ENCODE assay signal across 20 cellular contexts in the genomic region with DNA sequence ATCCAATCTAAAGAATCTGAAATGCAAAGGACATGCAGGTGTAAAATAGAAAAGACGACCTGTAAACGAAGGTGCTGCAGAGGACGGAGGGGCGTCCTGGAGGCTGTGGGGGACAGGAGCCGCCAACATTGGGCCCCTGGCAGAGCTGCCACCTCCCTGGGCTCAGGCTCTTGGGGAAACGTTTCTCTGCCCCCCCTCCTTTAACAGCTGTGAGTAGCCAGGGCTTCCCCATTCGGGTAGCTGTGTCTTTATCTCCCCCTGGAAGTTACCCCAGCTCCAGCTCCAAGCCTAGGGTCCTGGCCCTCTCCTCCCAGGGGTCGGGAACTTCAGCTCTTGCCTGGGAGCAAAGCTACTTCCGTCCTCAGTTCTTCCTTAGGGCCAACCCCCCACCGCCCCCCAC. TPM values are rescaled to one million over a fixed set of nuclear protein-coding genes. Genes with fewer than 3 reads are reported as not detected.
DNase-seq lines count a peak whose midpoint lies in the region; TF ChIP-seq lines count a peak whose summit lies in the region.
"Had no signal": no experiment of that assay in that cellular context is flagged by ENCODE, and none has a peak within 500 bp of the region (broad histone marks: within the 10 kb centered on the region; RNA-seq: fewer than 3 reads in every experiment).

No MANE protein-coding gene starts in this region.

- no peak for DNase-seq in activated CD4-positive, alpha-beta memory T cell treated with anti-CD3 and anti-CD28 coated beads for 36 hours
- no peak for DNase-seq in activated CD4-positive, alpha-beta memory T cell treated with anti-CD3 and anti-CD28 coated beads, Interleukin-2, amount 10 ng/mL, durations not matched to agents 7 days and 5 days
- DNase-seq in chondrocyte (ENCODE audit: low spot score) (peak; percentile 56), posterior vena cava (ENCODE audit: low spot score) (peak; percentile 51), NCI-H82 treated with DMSO at 0.1 percent for 48 hours (lab: John Stamatoyannopoulos, UW; ENCODE audit: unreplicated experiment) (no peak), SW480 (ENCODE audit: low spot score) (no peak), cerebellar nuclear complex (lab: John Stamatoyannopoulos, UW) (no peak)
- DNase-seq: Caco-2; GDM1; HFFc6; NCI-H1048; NCI-H748 treated with DMSO at 0.1 percent for 48 hours; stimulated activated CD4-positive, alpha-beta T cell treated with anti-CD3 and anti-CD28 coated beads, Interleukin-1b, Interleukin-23, amount 100 ng/mL, for 48 hours had no signal

- no peaks in the 10 kb centered on the region; the same call in 1 of the 2 replicates for H3K4me1 ChIP-seq in DOHH2 (ENCODE audit: control insufficient read depth, low read length)
- H3K4me1 ChIP-seq: Caco-2 had no signal

- H3K36me3 Mint-ChIP-seq in activated CD4-positive, alpha-beta memory T cell treated with anti-CD3 and anti-CD28 coated beads for 36 hours: no peaks in the 10 kb centered on the region
- no peaks in the 10 kb centered on the region for H3K36me3 Mint-ChIP-seq in activated CD4-positive, alpha-beta memory T cell treated with anti-CD3 and anti-CD28 coated beads, Interleukin-2, amount 10 ng/mL, durations not matched to agents 7 days and 5 days (ENCODE audit: low read depth)
- H3K36me3 Mint-ChIP-seq in chondrocyte (ENCODE audit: low read depth): no peaks in the 10 kb centered on the region

- no peaks in the 10 kb centered on the region for H3K9me3 ChIP-seq in DOHH2 (ENCODE audit: control insufficient read depth, insufficient read depth, low read length)
- H3K9me3 ChIP-seq: Caco-2, gastroesophageal sphincter, neutrophil, right lobe of liver, tibial nerve had no signal

- no peaks in the 10 kb centered on the region for H3K9me2 ChIP-seq in DOHH2 (replicated peaks; ENCODE audit: control insufficient read depth, low read length)

- H3K4me3 ChIP-seq in DOHH2 (ENCODE audit: low read length): no peak overlapping the region

- no peak overlapping the region for H3K27ac Mint-ChIP-seq in activated CD4-positive, alpha-beta memory T cell treated with anti-CD3 and anti-CD28 coated beads for 36 hours
- H3K27ac Mint-ChIP-seq in activated CD4-positive, alpha-beta memory T cell treated with anti-CD3 and anti-CD28 coated beads, Interleukin-2, amount 10 ng/mL, durations not matched to agents 7 days and 5 days: no peak overlapping the region
- H3K27ac Mint-ChIP-seq in chondrocyte (ENCODE audit: unreplicated experiment): no peak overlapping the region
- H3K27ac Mint-ChIP-seq: HFFc6 had no signal

- POLR2A ChIA-PET in activated CD4-positive, alpha-beta memory T cell treated with anti-CD3 and anti-CD28 coated beads for 36 hours (lab: Charles Lee): interaction anchor here (0.9 kb wide), 1 partner anchor 25 kb away, joined by 4 read pairs; no protein-coding TSS in a partner anchor
- POLR2A ChIA-PET in activated CD4-positive, alpha-beta memory T cell treated with anti-CD3 and anti-CD28 coated beads, Interleukin-2, amount 10 ng/mL, durations not matched to agents 7 days and 5 days (lab: Charles Lee): no interaction called here

- intact Hi-C loops in activated CD4-positive, alpha-beta memory T cell treated with anti-CD3 and anti-CD28 coated beads for 36 hours (cut with micrococcal nuclease): loop anchor here (10.0 kb wide), 1 partner anchor 308 kb away; no protein-coding TSS in a partner anchor
- intact Hi-C loops in posterior vena cava (cut with DNase I): loop anchor here in 1 of 2 donors (5.0 kb wide), 1 partner anchor 60 kb away; no protein-coding TSS in a partner anchor

- no peak overlapping the region for H3K27ac ChIP-seq in DOHH2 (ENCODE audit: low read depth, low read length)
- H3K27ac ChIP-seq: neutrophil, right lobe of liver, SK-N-MC, VCaP had no signal

- CTCF ChIA-PET in activated CD4-positive, alpha-beta memory T cell treated with anti-CD3 and anti-CD28 coated beads for 36 hours (lab: Charles Lee): interaction anchor here (0.8 to 1.8 kb wide), 8 partner anchors 9 to 122 kb away, joined by 3 to 15 read pairs (median 5); no protein-coding TSS in a partner anchor
- CTCF ChIA-PET in activated CD4-positive, alpha-beta memory T cell treated with anti-CD3 and anti-CD28 coated beads, Interleukin-2, amount 10 ng/mL, durations not matched to agents 7 days and 5 days (lab: Charles Lee): interaction anchor here (0.7 to 2.9 kb wide), 2 partner anchors 9 to 60 kb away, joined by 3 to 15 read pairs; no protein-coding TSS in a partner anchor

- no peak for TF ChIP-seq CTCF in DOHH2 (IDR thresholded peaks at IDR 0.05; ENCODE audit: low read depth, low read length, poor library complexity, severe bottlenecking)
- no peak for TF ChIP-seq CTCF in chondrocyte (IDR thresholded peaks at IDR 0.05)

- no peaks in the 10 kb centered on the region for H3F3A ChIP-seq in DOHH2 (ENCODE audit: control insufficient read depth, insufficient read depth)

- H4K20me1 ChIP-seq in DOHH2 (ENCODE audit: control insufficient read depth, insufficient read depth, low read depth, low read length): no peaks in the 10 kb centered on the region

- peak overlapping the region; percentile 75 for H3K4me2 ChIP-seq in DOHH2 (ENCODE audit: low read length)

- H3K27me3 Mint-ChIP-seq in activated CD4-positive, alpha-beta memory T cell treated with anti-CD3 and anti-CD28 coated beads for 36 hours: peaks cover 22% of the 10 kb centered on the region
- peaks cover 45% of the 10 kb centered on the region for H3K27me3 Mint-ChIP-seq in activated CD4-positive, alpha-beta memory T cell treated with anti-CD3 and anti-CD28 coated beads, Interleukin-2, amount 10 ng/mL, durations not matched to agents 7 days and 5 days
- peaks cover 12% of the 10 kb centered on the region for H3K27me3 Mint-ChIP-seq in chondrocyte (ENCODE audit: low read depth)

- H3K27me3 ChIP-seq in DOHH2 (ENCODE audit: control insufficient read depth, low read length): peaks cover 42% of the 10 kb centered on the region
- H3K27me3 ChIP-seq: gastroesophageal sphincter, right lobe of liver had no signal

- no peaks in the 10 kb centered on the region for H3K9me3 Mint-ChIP-seq in activated CD4-positive, alpha-beta memory T cell treated with anti-CD3 and anti-CD28 coated beads for 36 hours
- no peaks in the 10 kb centered on the region for H3K9me3 Mint-ChIP-seq in activated CD4-positive, alpha-beta memory T cell treated with anti-CD3 and anti-CD28 coated beads, Interleukin-2, amount 10 ng/mL, durations not matched to agents 7 days and 5 days
- H3K9me3 Mint-ChIP-seq in chondrocyte (ENCODE audit: low read depth): no peaks in the 10 kb centered on the region
- H3K9me3 Mint-ChIP-seq: HFFc6 had no signal

- peaks cover 8% of the 10 kb centered on the region for H3K4me1 Mint-ChIP-seq in activated CD4-positive, alpha-beta memory T cell treated with anti-CD3 and anti-CD28 coated beads for 36 hours (ENCODE audit: low read depth)
- peaks cover 8% of the 10 kb centered on the region for H3K4me1 Mint-ChIP-seq in activated CD4-positive, alpha-beta memory T cell treated with anti-CD3 and anti-CD28 coated beads, Interleukin-2, amount 10 ng/mL, durations not matched to agents 7 days and 5 days
- peaks cover 6% of the 10 kb centered on the region for H3K4me1 Mint-ChIP-seq in chondrocyte (ENCODE audit: low read depth)

- no peaks in the 10 kb centered on the region for H3K36me3 ChIP-seq in DOHH2 (ENCODE audit: control insufficient read depth, low read length)
- H3K36me3 ChIP-seq: neutrophil, right lobe of liver had no signal

- peak overlapping the region; percentile 7 for H3K4me3 Mint-ChIP-seq in activated CD4-positive, alpha-beta memory T cell treated with anti-CD3 and anti-CD28 coated beads for 36 hours
- H3K4me3 Mint-ChIP-seq in activated CD4-positive, alpha-beta memory T cell treated with anti-CD3 and anti-CD28 coated beads, Interleukin-2, amount 10 ng/mL, durations not matched to agents 7 days and 5 days: no peak overlapping the region
- no peak overlapping the region for H3K4me3 Mint-ChIP-seq in chondrocyte (ENCODE audit: unreplicated experiment)
- H3K4me3 Mint-ChIP-seq: HFFc6 had no signal

- H3K79me2 ChIP-seq in DOHH2 (ENCODE audit: control insufficient read depth, low read length): no peaks in the 10 kb centered on the region

RNA-seq across cellular contexts. Expression of gene PSD2, which starts 51.5 kb away (rescaled TPM):
- not detected for total RNA-seq in activated CD4-positive, alpha-beta memory T cell treated with anti-CD3 and anti-CD28 coated beads for 36 hours
- not detected for total RNA-seq in activated CD4-positive, alpha-beta memory T cell treated with anti-CD3 and anti-CD28 coated beads, Interleukin-2, amount 10 ng/mL, durations not matched to agents 7 days and 5 days
- 0.47 to 1.5 TPM (median 0.82 TPM) in 3 replicates for total RNA-seq in chondrocyte
- under 1 TPM; 0.14 TPM for total RNA-seq in posterior vena cava

Comparison
In these comparisons a context has a peak if more than half of its experiments do, and no peak if none do; other contexts are left out.
1. DNase-seq: peak in chondrocyte (single experiment) and posterior vena cava (single experiment); none in activated CD4-positive, alpha-beta memory T cell treated with anti-CD3 and anti-CD28 coated beads for 36 hours (single experiment), activated CD4-positive, alpha-beta memory T cell treated with anti-CD3 and anti-CD28 coated beads, Interleukin-2, amount 10 ng/mL, durations not matched to agents 7 days and 5 days (single experiment), NCI-H82 treated with DMSO at 0.1 percent for 48 hours (single experiment), SW480 (single experiment) and cerebellar nuclear complex (0 of 2).